In genomic region chr11:47162426-47162825, GRCh38 we compare ENCODE assay signal across 23 cellular contexts.
"Had no signal": no experiment of that assay in that cellular context is flagged by ENCODE, and none has a peak within 500 bp of the region (broad histone marks: within the 10 kb centered on the region; RNA-seq: fewer than 3 reads in every experiment).

No MANE protein-coding gene starts in this region.

- ATAC-seq: activated CD4-positive, alpha-beta T cell treated with anti-CD3 and anti-CD28 coated beads for 36 hours; esophagus mucosa had no signal

- H3K4me2 ChIP-seq: smooth muscle cell had no signal

- H3K27me3 Mint-ChIP-seq: activated B cell treated with CpG ODN at 0.5 μM for 24 hours; activated CD4-positive, alpha-beta memory T cell treated with anti-CD3 and anti-CD28 coated beads for 36 hours; activated CD4-positive, alpha-beta T cell treated with anti-CD3 and anti-CD28 coated beads for 36 hours; activated naive CD4-positive, alpha-beta T cell treated with anti-CD3 and anti-CD28 coated beads, Interleukin-2, amount 10 ng/mL, durations not matched to agents 7 days and 5 days had no signal

- H3K4me3 Mint-ChIP-seq: activated B cell treated with CpG ODN at 0.5 μM for 24 hours; activated CD4-positive, alpha-beta memory T cell treated with anti-CD3 and anti-CD28 coated beads for 36 hours; activated CD4-positive, alpha-beta T cell treated with anti-CD3 and anti-CD28 coated beads for 36 hours; activated naive CD4-positive, alpha-beta T cell treated with anti-CD3 and anti-CD28 coated beads, Interleukin-2, amount 10 ng/mL, durations not matched to agents 7 days and 5 days; nephron; T-helper 1 cell treated with Interleukin-12 subunit alpha and Interleukin-12 subunit beta and Interleukin-4 antibody, amounts not matched to agents 30 μg/mL and 1 μg/mL, for 36 hours had no signal

- H3K9me3 ChIP-seq: left lung, neutrophil, pancreas, upper lobe of left lung had no signal

- H3K4me1 Mint-ChIP-seq: activated B cell treated with CpG ODN at 0.5 μM for 24 hours; activated CD4-positive, alpha-beta T cell treated with anti-CD3 and anti-CD28 coated beads for 36 hours had no signal

- DNase-seq: activated B cell treated with CpG ODN at 0.5 μM for 24 hours; activated CD4-positive, alpha-beta memory T cell treated with anti-CD3 and anti-CD28 coated beads for 36 hours; activated CD4-positive, alpha-beta T cell treated with anti-CD3 and anti-CD28 coated beads for 36 hours; activated effector memory CD4-positive, alpha-beta T cell treated with Interleukin-2 at 50 U/mL for 16 hours; activated naive CD4-positive, alpha-beta T cell treated with anti-CD3 and anti-CD28 coated beads, Interleukin-2, amount 10 ng/mL, durations not matched to agents 7 days and 5 days; activated T-cell treated with anti-CD3 and anti-CD28 coated beads, Interleukin-2, amount 50 U/mL, for 48 hours; amygdala; dermis blood vessel endothelial cell; effector CD8-positive, alpha-beta T cell; foreskin melanocyte; kidney; left lung; midbrain; pancreas; stimulated activated CD4-positive, alpha-beta T cell treated with anti-CD3 and anti-CD28 coated beads, Interleukin-15, amount 100 ng/mL, for 24 hours; stimulated activated CD8-positive, alpha-beta memory T cell treated with anti-CD3 and anti-CD28 coated beads, Interleukin-4, amount 100 ng/mL, for 48 hours; stimulated activated naive CD4-positive, alpha-beta T cell treated with Interleukin-2 at 50 U/mL for 16 hours; upper lobe of left lung had no signal

- H3K4me3 ChIP-seq: left lung, pancreas, smooth muscle cell, upper lobe of left lung had no signal

- H3K9me3 Mint-ChIP-seq: activated B cell treated with CpG ODN at 0.5 μM for 24 hours; activated CD4-positive, alpha-beta memory T cell treated with anti-CD3 and anti-CD28 coated beads for 36 hours; activated naive CD4-positive, alpha-beta T cell treated with anti-CD3 and anti-CD28 coated beads, Interleukin-2, amount 10 ng/mL, durations not matched to agents 7 days and 5 days; nephron; T-helper 1 cell treated with Interleukin-12 subunit alpha and Interleukin-12 subunit beta and Interleukin-4 antibody, amounts not matched to agents 30 μg/mL and 1 μg/mL, for 36 hours had no signal

- H3K4me1 ChIP-seq: left lung had no signal

- H3K27me3 ChIP-seq: left lung, neutrophil, pancreas, upper lobe of left lung had no signal

- H3K27ac Mint-ChIP-seq: activated B cell treated with CpG ODN at 0.5 μM for 24 hours; activated CD4-positive, alpha-beta memory T cell treated with anti-CD3 and anti-CD28 coated beads for 36 hours; activated CD4-positive, alpha-beta T cell treated with anti-CD3 and anti-CD28 coated beads for 36 hours had no signal

- H3K27ac ChIP-seq: left lung, neutrophil, pancreas, upper lobe of left lung had no signal
